Comparison of ENCODE assay signal across 17 cellular contexts in the genomic region with DNA sequence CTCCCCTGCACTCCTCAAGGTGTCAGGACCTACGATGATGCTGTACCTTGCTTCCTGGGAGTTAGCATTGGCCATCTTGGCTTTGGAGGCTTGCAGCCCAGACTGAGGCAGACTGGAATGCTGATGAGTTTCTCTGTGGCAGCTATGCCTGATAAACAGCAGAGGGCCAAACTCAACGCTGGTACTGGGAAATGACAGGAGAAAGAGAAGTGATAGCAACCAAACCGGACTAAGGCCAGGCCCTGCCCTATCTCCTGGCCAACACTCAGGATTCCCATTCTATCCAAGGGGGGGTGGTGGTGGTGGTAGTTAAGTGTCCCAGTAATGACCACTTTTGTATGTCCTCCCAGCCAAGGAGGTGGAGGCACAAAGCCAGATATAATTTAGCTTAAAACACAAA.
DNase-seq lines count a peak whose midpoint lies in the region; ATAC-seq and TF ChIP-seq lines count a peak whose summit lies in the region.
"Had no signal": no experiment of that assay in that cellular context is flagged by ENCODE, and none has a peak within 500 bp of the region (broad histone marks: within the 10 kb centered on the region; RNA-seq: fewer than 3 reads in every experiment).

No MANE protein-coding gene starts in this region.

- peak; percentile 8 for TF ChIP-seq CTCF in GM12873 (IDR thresholded peaks at IDR 0.05; ENCODE audit: insufficient read depth, low read depth, low read length, missing control alignments)
- no peak for TF ChIP-seq CTCF in WTC11 (IDR thresholded peaks at IDR 0.05)
- peak; percentile 21 for TF ChIP-seq CTCF in hepatocyte (IDR thresholded peaks at IDR 0.05; ENCODE audit: poor library complexity)
- TF ChIP-seq CTCF in MM.1S (IDR thresholded peaks at IDR 0.05; ENCODE audit: low read length): no peak

- H3K9ac ChIP-seq in MM.1S (ENCODE audit: low read length): no peak overlapping the region

- POLR2A ChIA-PET in WTC11 (lab: Charles Lee): no interaction called here

- H3K36me3 ChIP-seq in hepatocyte (replicated peaks; ENCODE audit: insufficient read depth, low read depth) (no peaks in the 10 kb centered on the region), MM.1S (replicated peaks; ENCODE audit: insufficient read depth, low read length) (no peaks in the 10 kb centered on the region)
- H3K36me3 ChIP-seq: SJSA1 had no signal

- H3K4me3 ChIP-seq in hepatocyte: no peak overlapping the region
- no peak overlapping the region for H3K4me3 ChIP-seq in MM.1S (ENCODE audit: low read length)
- H3K4me3 ChIP-seq: coronary artery, SJSA1 had no signal

- H3K27me3 ChIP-seq in hepatocyte (no peaks in the 10 kb centered on the region), MM.1S (replicated peaks; ENCODE audit: insufficient read depth, low read length) (no peaks in the 10 kb centered on the region)
- H3K27me3 ChIP-seq: SJSA1 had no signal

- peaks cover under 1% of the 10 kb centered on the region; the same call in 1 of the 2 replicates for H3K27me3 Mint-ChIP-seq in WTC11 (ENCODE audit: low read depth)
- H3K27me3 Mint-ChIP-seq: stimulated activated memory B cell treated with anti-CD40 and anti-IgM and Interleukin-4, amounts not matched to agents 10 μg/mL and 1 μg/mL and 100 μg/mL, for 72 hours had no signal

- no peaks in the 10 kb centered on the region for H3K79me2 ChIP-seq in hepatocyte
- no peaks in the 10 kb centered on the region for H3K79me2 ChIP-seq in MM.1S (ENCODE audit: low read length)

- H3K27ac ChIP-seq in hepatocyte (no peak overlapping the region), MM.1S (ENCODE audit: low read length) (no peak overlapping the region)
- H3K27ac ChIP-seq: coronary artery, SJSA1, VCaP had no signal

- peaks cover 16% of the 10 kb centered on the region for H3K4me1 Mint-ChIP-seq in WTC11
- H3K4me1 Mint-ChIP-seq: activated naive CD8-positive, alpha-beta T cell treated with anti-CD3 and anti-CD28 coated beads, Interleukin-2, amount 10 ng/mL, durations not matched to agents 7 days and 5 days; stimulated activated memory B cell treated with anti-CD40 and anti-IgM and Interleukin-4, amounts not matched to agents 10 μg/mL and 1 μg/mL and 100 μg/mL, for 72 hours had no signal

- peaks cover 7% of the 10 kb centered on the region for H3K9me3 Mint-ChIP-seq in WTC11
- H3K9me3 Mint-ChIP-seq: activated naive CD8-positive, alpha-beta T cell treated with anti-CD3 and anti-CD28 coated beads, Interleukin-2, amount 10 ng/mL, durations not matched to agents 7 days and 5 days; stimulated activated memory B cell treated with anti-CD40 and anti-IgM and Interleukin-4, amounts not matched to agents 10 μg/mL and 1 μg/mL and 100 μg/mL, for 72 hours had no signal

- H3K9me2 ChIP-seq in hepatocyte (replicated peaks; ENCODE audit: insufficient read depth) (no peaks in the 10 kb centered on the region), MM.1S (replicated peaks; ENCODE audit: insufficient read depth, low read length) (no peaks in the 10 kb centered on the region)

- H3K4me1 ChIP-seq in hepatocyte (ENCODE audit: insufficient read depth) (no peaks in the 10 kb centered on the region), MM.1S (ENCODE audit: low read length) (no peaks in the 10 kb centered on the region)

- CTCF ChIA-PET in WTC11 (lab: Charles Lee): interaction anchor here (0.9 to 1.4 kb wide), 4 partner anchors 13 to 430 kb away, joined by 3 to 6 read pairs (median 4); no protein-coding TSS in a partner anchor

- 46% methylated on average over 3 of the region's 3 CpGs for WGBS in hepatocyte (ENCODE audit: low lambda C conversion rate, missing lambda C conversion rate)

- H3K4me2 ChIP-seq in hepatocyte (no peak overlapping the region), MM.1S (ENCODE audit: low read depth, low read length) (no peak overlapping the region)

- DNase-seq in AG08396 (ENCODE audit: low spot score) (peak; percentile 17), WTC11 (ENCODE audit: low spot score) (no peak), hepatocyte (ENCODE audit: low spot score) (peak; percentile 21), MM.1S (no peak), NCI-H1092 (lab: John Stamatoyannopoulos, UW) (no peak)
- DNase-seq: activated naive CD8-positive, alpha-beta T cell treated with anti-CD3 and anti-CD28 coated beads, Interleukin-2, amount 10 ng/mL, durations not matched to agents 7 days and 5 days; AML-193; NCI-H187; NK-92 treated with Interleukin-12 subunit alpha and Interleukin-12 subunit beta, amount 100 ng/mL, for 24 hours; stimulated activated CD4-positive, alpha-beta T cell treated with anti-CD3 and anti-CD28 coated beads, Interleukin-4, amount 100 ng/mL, for 24 hours had no signal

- H4K20me1 ChIP-seq in hepatocyte (ENCODE audit: insufficient read depth, poor library complexity, severe bottlenecking) (no peaks in the 10 kb centered on the region), MM.1S (ENCODE audit: insufficient read depth, low read length) (no peaks in the 10 kb centered on the region)

- H3K36me3 Mint-ChIP-seq in WTC11: 0 out of 2 replicates have a peak, but pooled peaks cover under 1% of the 10 kb centered on the region
- H3K36me3 Mint-ChIP-seq: activated naive CD8-positive, alpha-beta T cell treated with anti-CD3 and anti-CD28 coated beads, Interleukin-2, amount 10 ng/mL, durations not matched to agents 7 days and 5 days; stimulated activated memory B cell treated with anti-CD40 and anti-IgM and Interleukin-4, amounts not matched to agents 10 μg/mL and 1 μg/mL and 100 μg/mL, for 72 hours had no signal

- ATAC-seq in WTC11: peak; percentile 64
- no peak for ATAC-seq in HG03442 (IDR thresholded peaks at IDR 0.05; ENCODE audit: unreplicated experiment)
- ATAC-seq in HG02970 (IDR thresholded peaks at IDR 0.05; ENCODE audit: low FRiP score, unreplicated experiment): no peak
- ATAC-seq: stimulated activated memory B cell treated with anti-CD40 and anti-IgM and Interleukin-4, amounts not matched to agents 10 μg/mL and 1 μg/mL and 100 μg/mL, for 72 hours had no signal

- H3K27ac Mint-ChIP-seq in WTC11: no peak overlapping the region
- H3K27ac Mint-ChIP-seq: activated naive CD8-positive, alpha-beta T cell treated with anti-CD3 and anti-CD28 coated beads, Interleukin-2, amount 10 ng/mL, durations not matched to agents 7 days and 5 days; stimulated activated memory B cell treated with anti-CD40 and anti-IgM and Interleukin-4, amounts not matched to agents 10 μg/mL and 1 μg/mL and 100 μg/mL, for 72 hours had no signal

- no peaks in the 10 kb centered on the region for H3F3A ChIP-seq in MM.1S (ENCODE audit: insufficient read depth, low read length)

- no peak overlapping the region for H2AFZ ChIP-seq in hepatocyte
- H2AFZ ChIP-seq in MM.1S (ENCODE audit: low read length): no peak overlapping the region

- H3K9me3 ChIP-seq in hepatocyte (ENCODE audit: low read depth): no peaks in the 10 kb centered on the region
- no peaks in the 10 kb centered on the region for H3K9me3 ChIP-seq in MM.1S (replicated peaks; ENCODE audit: insufficient read depth, low read length)
- H3K9me3 ChIP-seq: SJSA1 had no signal

- no peak overlapping the region for H3K4me3 Mint-ChIP-seq in WTC11
- H3K4me3 Mint-ChIP-seq: activated naive CD8-positive, alpha-beta T cell treated with anti-CD3 and anti-CD28 coated beads, Interleukin-2, amount 10 ng/mL, durations not matched to agents 7 days and 5 days; stimulated activated memory B cell treated with anti-CD40 and anti-IgM and Interleukin-4, amounts not matched to agents 10 μg/mL and 1 μg/mL and 100 μg/mL, for 72 hours had no signal

TF ChIP-seq in WTC11, 78 proteins besides CTCF, POLR2A, EP300 and RAD21 (continues in another document):
- TF ChIP-seq ETV6 (CRISPR knock-in tag; IDR thresholded peaks at IDR 0.05): no peak
- TF ChIP-seq, protein P1, sequence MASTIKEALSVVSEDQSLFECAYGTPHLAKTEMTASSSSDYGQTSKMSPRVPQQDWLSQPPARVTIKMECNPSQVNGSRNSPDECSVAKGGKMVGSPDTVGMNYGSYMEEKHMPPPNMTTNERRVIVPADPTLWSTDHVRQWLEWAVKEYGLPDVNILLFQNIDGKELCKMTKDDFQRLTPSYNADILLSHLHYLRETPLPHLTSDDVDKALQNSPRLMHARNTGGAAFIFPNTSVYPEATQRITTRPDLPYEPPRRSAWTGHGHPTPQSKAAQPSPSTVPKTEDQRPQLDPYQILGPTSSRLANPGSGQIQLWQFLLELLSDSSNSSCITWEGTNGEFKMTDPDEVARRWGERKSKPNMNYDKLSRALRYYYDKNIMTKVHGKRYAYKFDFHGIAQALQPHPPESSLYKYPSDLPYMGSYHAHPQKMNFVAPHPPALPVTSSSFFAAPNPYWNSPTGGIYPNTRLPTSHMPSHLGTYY (CRISPR knock-in tag; IDR thresholded peaks at IDR 0.05): no peak
- TF ChIP-seq NR2C2 (CRISPR knock-in tag; IDR thresholded peaks at IDR 0.05): no peak
- TF ChIP-seq ESRRA (CRISPR knock-in tag; IDR thresholded peaks at IDR 0.05; ENCODE audit: borderline replicate concordance): no peak
- no peak for TF ChIP-seq SP1 (CRISPR knock-in tag; conservative IDR thresholded peaks at IDR 0.05)
- no peak for TF ChIP-seq CREB1 (CRISPR knock-in tag; IDR thresholded peaks at IDR 0.05)
- no peak for TF ChIP-seq TEAD1 (CRISPR knock-in tag; IDR thresholded peaks at IDR 0.05)
- no peak for TF ChIP-seq FOXP1 (CRISPR knock-in tag; IDR thresholded peaks at IDR 0.05; ENCODE audit: borderline replicate concordance)
- TF ChIP-seq, protein P2, sequence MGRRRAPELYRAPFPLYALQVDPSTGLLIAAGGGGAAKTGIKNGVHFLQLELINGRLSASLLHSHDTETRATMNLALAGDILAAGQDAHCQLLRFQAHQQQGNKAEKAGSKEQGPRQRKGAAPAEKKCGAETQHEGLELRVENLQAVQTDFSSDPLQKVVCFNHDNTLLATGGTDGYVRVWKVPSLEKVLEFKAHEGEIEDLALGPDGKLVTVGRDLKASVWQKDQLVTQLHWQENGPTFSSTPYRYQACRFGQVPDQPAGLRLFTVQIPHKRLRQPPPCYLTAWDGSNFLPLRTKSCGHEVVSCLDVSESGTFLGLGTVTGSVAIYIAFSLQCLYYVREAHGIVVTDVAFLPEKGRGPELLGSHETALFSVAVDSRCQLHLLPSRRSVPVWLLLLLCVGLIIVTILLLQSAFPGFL (CRISPR knock-in tag; IDR thresholded peaks at IDR 0.05; ENCODE audit: borderline replicate concordance): no peak
- TF ChIP-seq, protein P3, sequence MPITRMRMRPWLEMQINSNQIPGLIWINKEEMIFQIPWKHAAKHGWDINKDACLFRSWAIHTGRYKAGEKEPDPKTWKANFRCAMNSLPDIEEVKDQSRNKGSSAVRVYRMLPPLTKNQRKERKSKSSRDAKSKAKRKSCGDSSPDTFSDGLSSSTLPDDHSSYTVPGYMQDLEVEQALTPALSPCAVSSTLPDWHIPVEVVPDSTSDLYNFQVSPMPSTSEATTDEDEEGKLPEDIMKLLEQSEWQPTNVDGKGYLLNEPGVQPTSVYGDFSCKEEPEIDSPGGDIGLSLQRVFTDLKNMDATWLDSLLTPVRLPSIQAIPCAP (CRISPR knock-in tag; IDR thresholded peaks at IDR 0.05): no peak
- no peak for TF ChIP-seq CBFB (CRISPR knock-in tag; IDR thresholded peaks at IDR 0.05; ENCODE audit: low read depth)
- no peak for TF ChIP-seq TP53 (CRISPR knock-in tag; IDR thresholded peaks at IDR 0.05)
- no peak for TF ChIP-seq KAT7 (CRISPR knock-in tag; IDR thresholded peaks at IDR 0.05; ENCODE audit: borderline replicate concordance)
- no peak for TF ChIP-seq ZNF219 (CRISPR knock-in tag; IDR thresholded peaks at IDR 0.05; ENCODE audit: borderline replicate concordance)

Comparison
In these comparisons a context has a peak if more than half of its experiments do, and no peak if none do; other contexts are left out.
1. DNase-seq: peak in AG08396 (single experiment) and hepatocyte (single experiment); none in WTC11 (single experiment), MM.1S (single experiment) and NCI-H1092 (single experiment).
2. CTCF ChIP-seq: peak in GM12873 (single experiment) and hepatocyte (single experiment); none in WTC11 (single experiment) and MM.1S (single experiment).